3 cellular contexts compared by ENCODE assay signal in genomic region chr13:33017410-33017929, GRCh38.
TF ChIP-seq lines count a peak whose summit lies in the region.

No MANE protein-coding gene starts in this region.

TF ChIP-seq in GM23338, 12 proteins besides CTCF, POLR2A, EP300 and RAD21 (continued from another document):
- TF ChIP-seq ETS1 (IDR thresholded peaks at IDR 0.05) (no peak), NANOG (IDR thresholded peaks at IDR 0.05; ENCODE audit: borderline replicate concordance) (no peak)

TF ChIP-seq in K562, 482 proteins besides CTCF, POLR2A, EP300 and RAD21 (continued from another document):
- TF ChIP-seq ELK1 (CRISPR knock-in tag; IDR thresholded peaks at IDR 0.05), result no peak
- no peak for TF ChIP-seq ZBTB12 (CRISPR knock-in tag; IDR thresholded peaks at IDR 0.05)
- TF ChIP-seq SAFB (IDR thresholded peaks at IDR 0.05; ENCODE audit: borderline replicate concordance, low read depth, low read length), result no peak
- no peak for TF ChIP-seq HCFC1 (IDR thresholded peaks at IDR 0.05; ENCODE audit: low read depth, low read length)
- no peak for TF ChIP-seq ZNF311 (CRISPR knock-in tag; IDR thresholded peaks at IDR 0.05)
- no peak for TF ChIP-seq NFRKB (IDR thresholded peaks at IDR 0.05; ENCODE audit: low read depth)
- no peak for TF ChIP-seq USF1 (CRISPR knock-in tag; IDR thresholded peaks at IDR 0.05)
- TF ChIP-seq MCM2 (IDR thresholded peaks at IDR 0.05; ENCODE audit: low read depth), result no peak
- no peak for TF ChIP-seq ZNF408 (CRISPR knock-in tag; IDR thresholded peaks at IDR 0.05; ENCODE audit: low read depth)
- TF ChIP-seq XRCC5 (IDR thresholded peaks at IDR 0.05; ENCODE audit: low read depth, low read length), result no peak
- TF ChIP-seq NR2C1 (IDR thresholded peaks at IDR 0.05), result no peak
- no peak for TF ChIP-seq NR2C1 (tag; IDR thresholded peaks at IDR 0.05)
- TF ChIP-seq PHF20 (IDR thresholded peaks at IDR 0.05; ENCODE audit: partially characterized antibody), result no peak

TF ChIP-seq in SK-N-SH, 30 proteins besides CTCF, POLR2A, EP300 and RAD21:
- TF ChIP-seq IRF3 (IDR thresholded peaks at IDR 0.05; ENCODE audit: low read depth, low read length), result no peak
- TF ChIP-seq MXI1 (IDR thresholded peaks at IDR 0.05; ENCODE audit: low read depth, low read length), result no peak
- no peak for TF ChIP-seq USF2 (IDR thresholded peaks at IDR 0.05; ENCODE audit: borderline replicate concordance, low read depth, low read length)
- no peak for TF ChIP-seq RCOR1 (IDR thresholded peaks at IDR 0.05; ENCODE audit: low read length)
- no peak for TF ChIP-seq TCF12 (IDR thresholded peaks at IDR 0.05)
- no peak for TF ChIP-seq EZH2phosphoT487 (IDR thresholded peaks at IDR 0.05; ENCODE audit: borderline replicate concordance, low read depth)
- TF ChIP-seq RFX5 (IDR thresholded peaks at IDR 0.05; ENCODE audit: low read length), result no peak
- no peak for TF ChIP-seq NFIC (IDR thresholded peaks at IDR 0.05; ENCODE audit: borderline replicate concordance)
- no peak for TF ChIP-seq NRF1 (IDR thresholded peaks at IDR 0.05; ENCODE audit: low read depth, low read length)
- TF ChIP-seq REST (IDR thresholded peaks at IDR 0.05; ENCODE audit: low read depth, low read length), result no peak
- no peak for TF ChIP-seq POLR2AphosphoS5 (IDR thresholded peaks at IDR 0.05; ENCODE audit: low read depth, low read length)
- no peak for TF ChIP-seq GATA2 (CRISPR knock-in tag; IDR thresholded peaks at IDR 0.05)
- TF ChIP-seq MEF2A (IDR thresholded peaks at IDR 0.05; ENCODE audit: borderline replicate concordance, low read depth), result no peak
- TF ChIP-seq GABPA (IDR thresholded peaks at IDR 0.05; ENCODE audit: low read depth), result no peak
- no peak for TF ChIP-seq PBX3 (IDR thresholded peaks at IDR 0.05)
- TF ChIP-seq SMC3 (IDR thresholded peaks at IDR 0.05; ENCODE audit: low read depth, low read length), result no peak
- no peak for TF ChIP-seq RXRA (IDR thresholded peaks at IDR 0.05; ENCODE audit: borderline replicate concordance, low read depth)
- no peak for TF ChIP-seq FOSL2 (IDR thresholded peaks at IDR 0.05; ENCODE audit: borderline replicate concordance, low read depth)
- no peak for TF ChIP-seq ZBTB33 (IDR thresholded peaks at IDR 0.05; ENCODE audit: borderline replicate concordance, low read depth)
